Comparison of ENCODE assay signal across 16 cellular contexts in the genomic region with DNA sequence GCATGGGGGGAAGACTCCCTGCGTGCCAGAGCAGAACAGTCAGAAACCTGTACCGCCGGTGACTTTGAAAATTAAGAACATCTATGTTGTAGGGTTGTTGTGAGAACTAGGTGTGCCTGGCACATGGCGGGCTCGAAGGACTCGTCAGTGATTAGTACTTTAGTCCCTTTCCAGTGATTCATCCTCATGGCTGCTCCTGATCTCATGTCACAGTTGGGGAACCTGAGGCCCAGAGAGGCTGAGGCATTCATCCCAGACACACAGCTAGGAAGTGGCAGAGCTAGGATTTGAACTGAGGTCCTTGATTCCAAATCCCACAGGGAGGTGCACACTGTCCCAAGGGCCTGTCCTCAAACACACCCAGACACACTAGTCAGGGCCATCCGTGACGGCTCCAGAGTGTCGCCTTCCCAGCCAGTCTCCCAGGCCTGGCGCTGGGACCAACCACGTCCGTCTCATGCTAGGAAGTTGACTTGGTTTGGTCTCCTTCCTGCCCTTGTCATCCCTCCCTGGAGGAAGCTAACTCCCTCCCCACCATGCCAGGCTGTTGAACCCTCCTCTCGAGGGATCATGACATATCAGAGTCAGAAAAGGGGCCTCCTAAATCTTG. TPM values are rescaled to one million over a fixed set of nuclear protein-coding genes. Genes with fewer than 3 reads are reported as not detected.
DNase-seq lines count a peak whose midpoint lies in the region; ATAC-seq and TF ChIP-seq lines count a peak whose summit lies in the region.
"Had no signal": no experiment of that assay in that cellular context is flagged by ENCODE, and none has a peak within 500 bp of the region (broad histone marks: within the 10 kb centered on the region; RNA-seq: fewer than 3 reads in every experiment).

No MANE protein-coding gene starts in this region.

- no peak overlapping the region for H3K4me3 ChIP-seq in HEK293 (ENCODE audit: low read depth, low read length)
- H3K4me3 ChIP-seq in endodermal cell (ENCODE audit: low read length), result no peak overlapping the region
- H3K4me3 ChIP-seq in muscle layer of duodenum (ENCODE audit: low read depth in 1 of 2, low read length in 2 of 2), result no peak overlapping the region
- no peak overlapping the region for H3K4me3 ChIP-seq in tibial artery

- peaks cover 74% of the 10 kb centered on the region for H3K36me3 Mint-ChIP-seq in endodermal cell (ENCODE audit: low read depth)

- ATAC-seq in HG02970 (IDR thresholded peaks at IDR 0.05; ENCODE audit: low FRiP score, unreplicated experiment) (no peak), GM18502 (IDR thresholded peaks at IDR 0.05; ENCODE audit: poor library complexity, unreplicated experiment) (no peak)

- no peaks in the 10 kb centered on the region for H3K27me3 Mint-ChIP-seq in endodermal cell (ENCODE audit: insufficient read depth)

- H3K9me3 Mint-ChIP-seq in endodermal cell, result no peaks in the 10 kb centered on the region
- H3K9me3 Mint-ChIP-seq: activated T-helper 2 cell treated with anti-CD3 and anti-CD28 coated beads, Interferon-gamma antibody, Interleukin-2, Interleukin-4, amounts not matched to agents 10 μg/mL and 5 μg/mL and 100 μg/mL, durations not matched to agents 14 hours and 24 hours and 36 hours had no signal

- H3K36me3 ChIP-seq in HEK293 (ENCODE audit: control insufficient read depth in 2 of 2, insufficient read depth in 1 of 2, low read length in 2 of 2) (peaks cover 0 to 46% of the 10 kb centered on the region in 2 experiments; a peak in 1 of 3 replicates), endodermal cell (ENCODE audit: control insufficient read depth, insufficient read depth, low read length) (peaks cover 76% of the 10 kb centered on the region), muscle layer of duodenum (ENCODE audit: control insufficient read depth in 1 of 2, insufficient read depth in 2 of 2, low read length in 2 of 2) (no peaks in the 10 kb centered on the region), tibial artery (no peaks in the 10 kb centered on the region)

- H3K4me1 ChIP-seq in HEK293 (ENCODE audit: control insufficient read depth, insufficient read depth, low read length), result peaks cover 18% of the 10 kb centered on the region
- H3K4me1 ChIP-seq in endodermal cell (ENCODE audit: control insufficient read depth, insufficient read depth, low read length), result peaks cover 5% of the 10 kb centered on the region
- H3K4me1 ChIP-seq in muscle layer of duodenum (ENCODE audit: control insufficient read depth in 1 of 2, insufficient read depth in 2 of 2, low read length in 2 of 2), result peaks cover 18 to 27% of the 10 kb centered on the region in 2 donors
- peaks cover 17 to 100% (median 86%) of the 10 kb centered on the region in 4 donors for H3K4me1 ChIP-seq in tibial artery

- no peaks in the 10 kb centered on the region for H3K27me3 ChIP-seq in endodermal cell (ENCODE audit: control insufficient read depth, insufficient read depth, low read length, poor library complexity, severe bottlenecking)
- H3K27me3 ChIP-seq in muscle layer of duodenum (ENCODE audit: low read depth, low read length), result no peaks in the 10 kb centered on the region
- H3K27me3 ChIP-seq in tibial artery, result no peaks in the 10 kb centered on the region

- POLR2A ChIA-PET in HEK293 (lab: Yijun Ruan, JAX), result no interaction called here

- DNase-seq in endodermal cell (no peak), tibial artery (no peak), dedifferentiated amniotic fluid mesenchymal stem cell (ENCODE audit: extremely low spot score) (no peak), NOMO-1 (lab: John Stamatoyannopoulos, UW; ENCODE audit: unreplicated experiment in 2 of 2) (no peak)
- DNase-seq: activated CD4-positive, alpha-beta memory T cell treated with anti-CD3 and anti-CD28 coated beads, Interleukin-2, amount 10 ng/mL, durations not matched to agents 7 days and 5 days; H7; NCI-H2081; NCI-H774; SIG-M5; stimulated activated CD4-positive, alpha-beta T cell treated with anti-CD3 and anti-CD28 coated beads, Interleukin-15, amount 100 ng/mL, for 24 hours had no signal

- CTCF ChIA-PET in HEK293 (lab: Yijun Ruan, JAX), result interaction anchor here (1.1 to 2.7 kb wide), 3 partner anchors 9 to 92 kb away, joined by 4 to 7 read pairs (median 6); no protein-coding TSS in a partner anchor

- no peak overlapping the region for H3K9ac ChIP-seq in endodermal cell (ENCODE audit: extremely low read depth, low read length, poor library complexity, severe bottlenecking)

- H3K27ac Mint-ChIP-seq in endodermal cell, result peak overlapping the region; percentile 30
- H3K27ac Mint-ChIP-seq: activated CD4-positive, alpha-beta memory T cell treated with anti-CD3 and anti-CD28 coated beads, Interleukin-2, amount 10 ng/mL, durations not matched to agents 7 days and 5 days; activated T-helper 2 cell treated with anti-CD3 and anti-CD28 coated beads, Interferon-gamma antibody, Interleukin-2, Interleukin-4, amounts not matched to agents 10 μg/mL and 5 μg/mL and 100 μg/mL, durations not matched to agents 14 hours and 24 hours and 36 hours had no signal

- H3K9me3 ChIP-seq in HEK293 (ENCODE audit: control insufficient read depth, insufficient read depth, low read depth, low read length) (no peaks in the 10 kb centered on the region), endodermal cell (ENCODE audit: control insufficient read depth, low read length) (peaks cover 1% of the 10 kb centered on the region), muscle layer of duodenum (ENCODE audit: control insufficient read depth in 1 of 2, low read length in 2 of 2) (peaks cover 0 to 3% of the 10 kb centered on the region in 2 donors), tibial artery (peaks cover 0 to 1% (median 0%) of the 10 kb centered on the region in 3 donors)

- TF ChIP-seq CTCF in HEK293 (tag by site-specific recombination; IDR thresholded peaks at IDR 0.05), result no peak
- no peak for TF ChIP-seq CTCF in endodermal cell (conservative IDR thresholded peaks at IDR 0.05)
- TF ChIP-seq CTCF in tibial artery (IDR thresholded peaks at IDR 0.05), result no peak

- peaks cover 45% of the 10 kb centered on the region for H3K4me1 Mint-ChIP-seq in endodermal cell

- 94 to 99% methylated on average over 9 to 13 of the region's 13 CpGs for WGBS in endodermal cell (ENCODE audit: insufficient coverage in 1 of 2, insufficient read length in 1 of 2), 2 experiments

- no peak overlapping the region for H3K4me3 Mint-ChIP-seq in endodermal cell
- H3K4me3 Mint-ChIP-seq: activated CD4-positive, alpha-beta memory T cell treated with anti-CD3 and anti-CD28 coated beads, Interleukin-2, amount 10 ng/mL, durations not matched to agents 7 days and 5 days had no signal

- intact Hi-C loops in tibial artery (cut with DNase I; ENCODE audit: low total_unique reads), result loop anchor here (5.0 kb wide), 1 partner anchor 38 kb away; no protein-coding TSS in a partner anchor

- no peak overlapping the region for H3K27ac ChIP-seq in HEK293 (ENCODE audit: extremely low read depth, low read depth, low read length)
- H3K27ac ChIP-seq in endodermal cell (ENCODE audit: low read depth, low read length), result peak overlapping the region; percentile 14
- peak overlapping the region; percentile 56 for H3K27ac ChIP-seq in muscle layer of duodenum (ENCODE audit: low read length)
- peak overlapping the region; percentile 88 to 92 for H3K27ac ChIP-seq in tibial artery

TF ChIP-seq in HEK293, 187 proteins besides CTCF, POLR2A, EP300 and RAD21:
- TF ChIP-seq ZNF600 (tag by site-specific recombination; IDR thresholded peaks at IDR 0.05) (no peak), ZNF132 (tag by site-specific recombination; IDR thresholded peaks at IDR 0.05; ENCODE audit: borderline replicate concordance) (no peak), PRDM10 (tag by site-specific recombination; IDR thresholded peaks at IDR 0.05) (peak; percentile 45), ZNF768 (tag by site-specific recombination; IDR thresholded peaks at IDR 0.05) (peak; percentile 65; the same call in 1 of the 2 replicates)

RNA-seq across cellular contexts. Expression of gene SMAD6, which starts 58.4 kb away (rescaled TPM):
- 100 to 1,000 TPM; 190 to 213 TPM for total RNA-seq in endodermal cell
- polyA plus RNA-seq in endodermal cell (2013, experiment 1 of 2), result 16.0 TPM
- 17.3 TPM for polyA plus RNA-seq in endodermal cell (2013, experiment 2 of 2)
- total RNA-seq: MCF 10A had no signal
